Comparison of ENCODE assay signal across 8 cellular contexts in the genomic region with DNA sequence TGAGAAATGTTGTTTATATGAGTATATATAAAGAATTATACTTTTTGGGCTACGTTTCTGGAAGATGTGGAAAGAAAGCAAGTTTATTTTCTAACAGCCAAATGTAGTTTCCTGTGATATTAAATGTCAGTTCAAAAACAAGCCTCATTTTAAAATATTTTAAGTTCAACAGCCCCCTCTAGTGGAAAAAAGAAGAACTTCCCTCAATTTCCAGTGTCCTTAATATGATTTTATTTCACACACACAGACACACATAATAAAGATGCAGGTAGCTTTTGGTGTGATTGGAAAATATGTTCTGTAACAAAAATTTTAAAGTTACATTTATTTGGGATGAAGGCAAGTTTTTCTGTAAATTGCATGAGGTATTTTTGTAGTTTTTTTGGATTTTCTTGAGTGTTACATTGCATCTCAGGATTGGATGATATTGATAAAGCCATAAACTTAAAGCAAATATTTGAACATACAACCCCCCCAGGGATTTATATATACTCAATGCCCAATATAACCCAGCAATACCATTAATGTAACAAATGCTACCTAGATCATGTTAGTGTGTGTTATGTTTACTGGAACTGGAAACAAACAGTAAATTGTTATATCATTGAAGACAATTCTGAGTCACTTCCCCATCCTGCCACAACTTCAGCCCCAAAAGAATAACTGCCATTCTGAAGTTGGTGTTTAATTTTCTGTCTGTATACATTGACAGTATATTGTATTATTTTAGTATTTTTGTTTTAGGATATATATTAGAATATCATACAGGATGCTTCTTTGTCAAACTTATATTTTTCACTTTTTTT. TPM values are rescaled to one million over a fixed set of nuclear protein-coding genes. Genes with fewer than 3 reads are reported as not detected.
DNase-seq lines count a peak whose midpoint lies in the region; ATAC-seq and TF ChIP-seq lines count a peak whose summit lies in the region.

No MANE protein-coding gene starts in this region.

- no peaks in the 10 kb centered on the region for H3F3A ChIP-seq in OCI-LY1 (ENCODE audit: insufficient read depth, low read length)

- no peak overlapping the region for H3K27ac ChIP-seq in OCI-LY1 (ENCODE audit: low read depth, low read length, poor library complexity, severe bottlenecking)
- no peak overlapping the region for H3K27ac ChIP-seq in dorsolateral prefrontal cortex

- no peaks in the 10 kb centered on the region for H3K36me3 ChIP-seq in OCI-LY1 (ENCODE audit: insufficient read depth, low read length)

- H2AFZ ChIP-seq in OCI-LY1 (ENCODE audit: low read length) = no peak overlapping the region

- TF ChIP-seq POLR2A in lower leg skin (IDR thresholded peaks at IDR 0.05) = no peak

- H3K27me3 Mint-ChIP-seq in activated CD4-positive, alpha-beta T cell treated with anti-CD3 and anti-CD28 coated beads, Interleukin-2, amount 10 ng/mL, durations not matched to agents 24 days and 14 days = no peaks in the 10 kb centered on the region
- no peaks in the 10 kb centered on the region for H3K27me3 Mint-ChIP-seq in naive B cell

- WGBS in lower leg skin, 2 donors = 2% methylated on average over 1 of the region's 1 CpG

- H3K4me1 ChIP-seq in OCI-LY1 (ENCODE audit: insufficient read depth, low read length, severe bottlenecking) = peaks cover 4% of the 10 kb centered on the region

- no peak overlapping the region for H3K4me3 Mint-ChIP-seq in activated CD4-positive, alpha-beta T cell treated with anti-CD3 and anti-CD28 coated beads, Interleukin-2, amount 10 ng/mL, durations not matched to agents 24 days and 14 days
- no peak overlapping the region for H3K4me3 Mint-ChIP-seq in naive B cell

- H3K4me3 ChIP-seq in OCI-LY1 (ENCODE audit: low read depth, low read length, poor library complexity, severe bottlenecking) (no peak overlapping the region), dorsolateral prefrontal cortex (no peak overlapping the region), lower leg skin (ENCODE audit: low read depth, poor library complexity, severe bottlenecking) (no peak overlapping the region)

- H3K9me2 ChIP-seq in OCI-LY1 (ENCODE audit: low read depth, low read length) = no peaks in the 10 kb centered on the region

- no peaks in the 10 kb centered on the region for H4K20me1 ChIP-seq in OCI-LY1 (ENCODE audit: insufficient read depth, low read length)

- ATAC-seq in naive B cell (ENCODE audit: low read depth in 2 of 2) = no peak

- DNase-seq in activated CD4-positive, alpha-beta T cell treated with anti-CD3 and anti-CD28 coated beads, Interleukin-2, amount 10 ng/mL, durations not matched to agents 24 days and 14 days = peak; percentile 78
- no peak for DNase-seq in activated CD4-positive, alpha-beta T cell treated with anti-CD3 and anti-CD28 coated beads for 48 hours
- peak; percentile 32 for DNase-seq in HS-5 (ENCODE audit: low read depth)
- no peak for DNase-seq in dorsolateral prefrontal cortex
- DNase-seq in naive B cell = peak; percentile 50
- no peak for DNase-seq in HK-2 (ENCODE audit: unreplicated experiment)
- no peak for DNase-seq in lower leg skin (ENCODE audit: low spot score in 2 of 2)

- intact Hi-C loops in activated CD4-positive, alpha-beta T cell treated with anti-CD3 and anti-CD28 coated beads, Interleukin-2, amount 10 ng/mL, durations not matched to agents 24 days and 14 days (cut with micrococcal nuclease) = loop anchor here (1.0 to 10.0 kb wide), 6 partner anchors 55 to 503 kb away; partner anchors contain the start of genes PSIP1 and SNAPC3
- intact Hi-C loops in dorsolateral prefrontal cortex (cut with DNase I) = loop anchor here (5.0 to 10.0 kb wide), 4 partner anchors 55 to 392 kb away; partner anchors contain the start of gene CCDC171 (in 1 of the 2)
- intact Hi-C loops in lower leg skin (cut with DNase I; ENCODE audit: low total_unique reads) = loop anchor here (10.0 kb wide), 1 partner anchor 392 kb away; no protein-coding TSS in a partner anchor

- peak; percentile 73 for TF ChIP-seq CTCF in OCI-LY1 (IDR thresholded peaks at IDR 0.05; ENCODE audit: low read length)
- TF ChIP-seq CTCF in dorsolateral prefrontal cortex (IDR thresholded peaks at IDR 0.05 in 54 of 56, conservative IDR thresholded peaks at IDR 0.05 in 2 of 56; ENCODE audit: low read depth in 1 of 56, partially characterized antibody in 56 of 56) = peak; percentile 78 to 98 (median 86)
- TF ChIP-seq CTCF in lower leg skin (IDR thresholded peaks at IDR 0.05) = no peak

- no peaks in the 10 kb centered on the region for H3K36me3 Mint-ChIP-seq in activated CD4-positive, alpha-beta T cell treated with anti-CD3 and anti-CD28 coated beads, Interleukin-2, amount 10 ng/mL, durations not matched to agents 24 days and 14 days (ENCODE audit: low read depth)
- no peaks in the 10 kb centered on the region for H3K36me3 Mint-ChIP-seq in naive B cell

- no peak overlapping the region for H3K9ac ChIP-seq in OCI-LY1 (ENCODE audit: low read length)

- H3K27me3 ChIP-seq in OCI-LY1 (ENCODE audit: insufficient read depth, low read length) = no peaks in the 10 kb centered on the region
- no peaks in the 10 kb centered on the region for H3K27me3 ChIP-seq in dorsolateral prefrontal cortex

- no peaks in the 10 kb centered on the region for H3K9me3 ChIP-seq in OCI-LY1 (ENCODE audit: low read length)

- no peak overlapping the region for H3K27ac Mint-ChIP-seq in activated CD4-positive, alpha-beta T cell treated with anti-CD3 and anti-CD28 coated beads, Interleukin-2, amount 10 ng/mL, durations not matched to agents 24 days and 14 days
- no peak overlapping the region for H3K27ac Mint-ChIP-seq in naive B cell

- no peaks in the 10 kb centered on the region for H3K79me2 ChIP-seq in OCI-LY1 (ENCODE audit: insufficient read depth, low read length)

- H3K4me2 ChIP-seq in OCI-LY1 (ENCODE audit: low read length) = no peak overlapping the region

- H3K9me3 Mint-ChIP-seq in activated CD4-positive, alpha-beta T cell treated with anti-CD3 and anti-CD28 coated beads, Interleukin-2, amount 10 ng/mL, durations not matched to agents 24 days and 14 days = no peaks in the 10 kb centered on the region
- H3K9me3 Mint-ChIP-seq in naive B cell = peaks cover 0 to 2% (median 0%) of the 10 kb centered on the region in 7 donors

- peaks cover 5% of the 10 kb centered on the region for H3K4me1 Mint-ChIP-seq in activated CD4-positive, alpha-beta T cell treated with anti-CD3 and anti-CD28 coated beads, Interleukin-2, amount 10 ng/mL, durations not matched to agents 24 days and 14 days
- H3K4me1 Mint-ChIP-seq in naive B cell = no peaks in the 10 kb centered on the region

RNA-seq across cellular contexts. Expression of gene CCDC171, which starts 54.0 kb away (rescaled TPM):
- total RNA-seq in activated CD4-positive, alpha-beta T cell treated with anti-CD3 and anti-CD28 coated beads, Interleukin-2, amount 10 ng/mL, durations not matched to agents 24 days and 14 days = 1.5 and 1.6 TPM in 2 replicates
- total RNA-seq in dorsolateral prefrontal cortex (10 to 100 TPM in 118 of 120 experiments, 1 to 10 TPM in 2; 9.4 to 28.1 (median 15.9) TPM), lower leg skin (1 to 10 TPM; 2.5 to 4.2 (median 3.3) TPM)
- under 1 TPM in 5 of 6 donors, not detected in 1; 0.17 to 0.62 (median 0.38) TPM for polyA plus RNA-seq in naive B cell (ENCODE audit: low read depth in 6 of 6)

Comparison
In these comparisons a context has a peak if more than half of its experiments do, and no peak if none do; other contexts are left out.
1. DNase-seq: peak in activated CD4-positive, alpha-beta T cell treated with anti-CD3 and anti-CD28 coated beads, Interleukin-2, amount 10 ng/mL, durations not matched to agents 24 days and 14 days (single experiment), HS-5 (single experiment) and naive B cell (single experiment); none in activated CD4-positive, alpha-beta T cell treated with anti-CD3 and anti-CD28 coated beads for 48 hours (single experiment), dorsolateral prefrontal cortex (0 of 10), HK-2 (single experiment) and lower leg skin (0 of 2).
2. CTCF ChIP-seq: peak in OCI-LY1 (single experiment) and dorsolateral prefrontal cortex (56 of 56); none in lower leg skin (0 of 3).